Comparison of ENCODE assay signal across 9 cellular contexts in genomic region chr1:43366179-43366578, GRCh38. TPM values are rescaled to one million over a fixed set of nuclear protein-coding genes. Genes with fewer than 3 reads are reported as not detected.
DNase-seq lines count a peak whose midpoint lies in the region; ATAC-seq and TF ChIP-seq lines count a peak whose summit lies in the region.
"Had no signal": no experiment of that assay in that cellular context is flagged by ENCODE, and none has a peak within 500 bp of the region (broad histone marks: within the 10 kb centered on the region; RNA-seq: fewer than 3 reads in every experiment).

No MANE protein-coding gene starts in this region.

- H3K36me3 ChIP-seq in GM23338 (ENCODE audit: insufficient read depth) (peaks cover 18% of the 10 kb centered on the region), Peyer's patch (peaks cover 0 to 42% (median 0%) of the 10 kb centered on the region in 3 donors), esophagus muscularis mucosa (peaks cover 30 to 48% (median 47%) of the 10 kb centered on the region in 4 donors)

- no peak overlapping the region for H2AFZ ChIP-seq in GM23338

- WGBS in esophagus muscularis mucosa, result 60% methylated on average over 11 of the region's 11 CpGs

- H3K79me2 ChIP-seq in GM23338 (replicated peaks; ENCODE audit: insufficient read depth), result peaks cover 18% of the 10 kb centered on the region

- no peaks in the 10 kb centered on the region; the same call in 2 of the 3 replicates for H3K9me3 Mint-ChIP-seq in GM23338

- DNase-seq in GM23338 (ENCODE audit: low spot score) (peak; percentile 67), Peyer's patch (peak; percentile 26 to 88 (median 87)), esophagus muscularis mucosa (ENCODE audit: extremely low spot score) (no peak), retinal pigment epithelial cell (ENCODE audit: low read depth) (no peak), NCI-H1092 (lab: John Stamatoyannopoulos, UW) (no peak), amygdala (lab: John Stamatoyannopoulos, UW) (no peak)
- no peak for DNase-seq in central memory CD4-positive, alpha-beta T cell

- H3K4me3 ChIP-seq in GM23338, result peak overlapping the region; percentile 90
- H3K4me3 ChIP-seq in Peyer's patch, result peak overlapping the region in 3 of 4 donors; percentile 80 to 97 (median 97)
- peak overlapping the region; percentile 91 to 98 (median 93) for H3K4me3 ChIP-seq in esophagus muscularis mucosa
- peak overlapping the region; percentile 76 for H3K4me3 ChIP-seq in retinal pigment epithelial cell (ENCODE audit: low read length)

- intact Hi-C loops in esophagus muscularis mucosa (cut with DNase I), result no loop called here

- no peak overlapping the region for H3K27ac Mint-ChIP-seq in GM23338

- H3K36me3 Mint-ChIP-seq in GM23338 (ENCODE audit: low read depth), result peaks cover 36% of the 10 kb centered on the region

- H3K4me2 ChIP-seq in GM23338, result peak overlapping the region; percentile 94

- no peaks in the 10 kb centered on the region for H3K9me2 ChIP-seq in GM23338 (ENCODE audit: insufficient read depth)

- H3K27me3 ChIP-seq in GM23338 (ENCODE audit: insufficient read depth), result no peaks in the 10 kb centered on the region
- H3K27me3 ChIP-seq in Peyer's patch, result no peaks in the 10 kb centered on the region
- no peaks in the 10 kb centered on the region for H3K27me3 ChIP-seq in esophagus muscularis mucosa
- H3K27me3 ChIP-seq: right lobe of liver had no signal

- H3K4me3 Mint-ChIP-seq in GM23338, result peak overlapping the region; percentile 82

- H3K4me1 Mint-ChIP-seq in GM23338, result peaks cover 28% of the 10 kb centered on the region

- ATAC-seq in GM23338, result peak; percentile 36
- no peak for ATAC-seq in GM18909 (IDR thresholded peaks at IDR 0.05; ENCODE audit: poor library complexity, unreplicated experiment)
- ATAC-seq: right lobe of liver had no signal

- TF ChIP-seq POLR2A in Peyer's patch (IDR thresholded peaks at IDR 0.05) (peak; percentile 68 to 91), esophagus muscularis mucosa (IDR thresholded peaks at IDR 0.05; ENCODE audit: low read depth) (no peak)

- H3K27ac ChIP-seq in GM23338 (ENCODE audit: low read depth), result no peak overlapping the region
- peak overlapping the region; percentile 98 to 99 (median 98) for H3K27ac ChIP-seq in Peyer's patch
- H3K27ac ChIP-seq in esophagus muscularis mucosa (replicated peaks in 1 of 4), result peak overlapping the region; percentile 90 to 96 (median 94)

- H3K4me1 ChIP-seq in GM23338 (ENCODE audit: insufficient read depth) (peaks cover 19% of the 10 kb centered on the region), Peyer's patch (peaks cover 4 to 36% (median 15%) of the 10 kb centered on the region in 4 donors), esophagus muscularis mucosa (peaks cover 27 to 41% (median 33%) of the 10 kb centered on the region in 4 donors)

- H4K20me1 ChIP-seq in GM23338 (replicated peaks; ENCODE audit: insufficient read depth), result peaks cover 22% of the 10 kb centered on the region

- TF ChIP-seq EP300 in esophagus muscularis mucosa (IDR thresholded peaks at IDR 0.05), result no peak

- H3K9me3 ChIP-seq in Peyer's patch (no peaks in the 10 kb centered on the region), esophagus muscularis mucosa (no peaks in the 10 kb centered on the region)
- H3K9me3 ChIP-seq: right lobe of liver had no signal

- peaks cover 34% of the 10 kb centered on the region for H3F3A ChIP-seq in GM23338 (replicated peaks; ENCODE audit: low read depth)

- TF ChIP-seq CTCF in GM23338 (conservative IDR thresholded peaks at IDR 0.05; ENCODE audit: low read depth in 2 of 2) (no peak), Peyer's patch (IDR thresholded peaks at IDR 0.05) (no peak), esophagus muscularis mucosa (IDR thresholded peaks at IDR 0.05) (no peak), retinal pigment epithelial cell (conservative IDR thresholded peaks at IDR 0.05; ENCODE audit: low read depth, low read length) (no peak)

- H3K27me3 Mint-ChIP-seq in GM23338 (ENCODE audit: insufficient read depth, low read depth, poor library complexity), result peaks cover 7% of the 10 kb centered on the region

TF ChIP-seq in GM23338, 12 proteins besides CTCF, POLR2A, EP300 and RAD21 (continues in another document):
- TF ChIP-seq EZH2phosphoT487 (IDR thresholded peaks at IDR 0.05; ENCODE audit: unreplicated experiment) (no peak), EZH2 (IDR thresholded peaks at IDR 0.05; ENCODE audit: low read depth, unreplicated experiment) (no peak), CREB1 (CRISPR knock-in tag; IDR thresholded peaks at IDR 0.05; ENCODE audit: low read depth) (no peak), POLR2AphosphoS5 (IDR thresholded peaks at IDR 0.05; ENCODE audit: low read depth) (no peak)

RNA-seq across cellular contexts. Expression of gene ELOVL1, which starts 1.6 kb away (rescaled TPM):
- total RNA-seq in GM23338 (2014; rRNA removed; shearing (Covaris generic)), result 15.7 and 16.7 TPM in 2 replicates
- 23.0 and 23.3 TPM in 2 replicates for polyA plus RNA-seq in GM23338 (2016; fragmentation: Nextera tagmentation; extraction: Ambion mirVana)
- 100 to 1,000 TPM in 1 of 4 donors, 10 to 100 TPM in 3; 29.7 to 101 (median 71.3) TPM for total RNA-seq in Peyer's patch
- total RNA-seq in esophagus muscularis mucosa, result 10 to 100 TPM; 25.7 to 63.2 (median 49.1) TPM

RNA-seq across cellular contexts. Expression of gene CDC20, which starts 7.4 kb away (rescaled TPM):
- 244 and 252 TPM in 2 replicates for total RNA-seq in GM23338 (2014; rRNA removed; shearing (Covaris generic))
- 207 and 226 TPM in 2 replicates for polyA plus RNA-seq in GM23338 (2016; fragmentation: Nextera tagmentation; extraction: Ambion mirVana)
- total RNA-seq in Peyer's patch (10 to 100 TPM in 1 of 4 donors, 1 to 10 TPM in 3; 3.4 to 14.9 (median 6.3) TPM), esophagus muscularis mucosa (1 to 10 TPM in 1 of 4 donors, under 1 TPM in 1, not detected in 2; 0.42 to 1.7 TPM)

RNA-seq across cellular contexts. Expression of gene MED8, which starts 23.4 kb away (rescaled TPM):
- total RNA-seq in GM23338 (2014; rRNA removed; shearing (Covaris generic)), result 16.6 and 17.6 TPM in 2 replicates
- polyA plus RNA-seq in GM23338 (2016; fragmentation: Nextera tagmentation; extraction: Ambion mirVana), result 23.6 and 25.7 TPM in 2 replicates
- 10 to 100 TPM; 36.1 to 58.6 (median 38.7) TPM for total RNA-seq in Peyer's patch
- total RNA-seq in esophagus muscularis mucosa, result 10 to 100 TPM; 27.6 to 34.1 (median 32.0) TPM

RNA-seq across cellular contexts. Expression of gene SZT2, which starts 23.5 kb away (rescaled TPM):
- total RNA-seq in GM23338 (2014; rRNA removed; shearing (Covaris generic)), result 11.8 and 16.1 TPM in 2 replicates
- 3.8 and 4.1 TPM in 2 replicates for polyA plus RNA-seq in GM23338 (2016; fragmentation: Nextera tagmentation; extraction: Ambion mirVana)
- 100 to 1,000 TPM in 2 of 4 donors, 10 to 100 TPM in 2; 76.9 to 129 (median 104) TPM for total RNA-seq in Peyer's patch
- total RNA-seq in esophagus muscularis mucosa, result 10 to 100 TPM; 25.2 to 45.9 (median 31.3) TPM

RNA-seq across cellular contexts. Expression of gene MPL, which starts 28.6 kb away (rescaled TPM):
- total RNA-seq in GM23338 (2014; rRNA removed; shearing (Covaris generic)), result not detected in 2 replicates
- polyA plus RNA-seq in GM23338 (2016; fragmentation: Nextera tagmentation; extraction: Ambion mirVana), result 0.54 TPM in 1 of 2 replicates, not detected in the other
- total RNA-seq in Peyer's patch, result not detected
- under 1 TPM in 2 of 4 donors, not detected in 2; 0.13 to 0.63 TPM for total RNA-seq in esophagus muscularis mucosa

Comparison
In these comparisons a context has a peak if more than half of its experiments do, and no peak if none do; other contexts are left out.
1. DNase-seq: peak in GM23338 (single experiment) and Peyer's patch (3 of 3); none in esophagus muscularis mucosa (single experiment), retinal pigment epithelial cell (single experiment), NCI-H1092 (single experiment), central memory CD4-positive, alpha-beta T cell (single experiment) and amygdala (0 of 56).
2. RNA of gene CDC20, which starts 7.4 kb away (total RNA-seq): 244 to 252 TPM in GM23338; 3.4 to 14.9 TPM in Peyer's patch and 0.42 to 1.7 TPM in esophagus muscularis mucosa; every median in the first group is over 10 times any median in the second.
3. Peak in every context shown above with its lines, with median percentiles within 50 percentile points of each other: H3K4me3 ChIP-seq.